In the genomic region with DNA sequence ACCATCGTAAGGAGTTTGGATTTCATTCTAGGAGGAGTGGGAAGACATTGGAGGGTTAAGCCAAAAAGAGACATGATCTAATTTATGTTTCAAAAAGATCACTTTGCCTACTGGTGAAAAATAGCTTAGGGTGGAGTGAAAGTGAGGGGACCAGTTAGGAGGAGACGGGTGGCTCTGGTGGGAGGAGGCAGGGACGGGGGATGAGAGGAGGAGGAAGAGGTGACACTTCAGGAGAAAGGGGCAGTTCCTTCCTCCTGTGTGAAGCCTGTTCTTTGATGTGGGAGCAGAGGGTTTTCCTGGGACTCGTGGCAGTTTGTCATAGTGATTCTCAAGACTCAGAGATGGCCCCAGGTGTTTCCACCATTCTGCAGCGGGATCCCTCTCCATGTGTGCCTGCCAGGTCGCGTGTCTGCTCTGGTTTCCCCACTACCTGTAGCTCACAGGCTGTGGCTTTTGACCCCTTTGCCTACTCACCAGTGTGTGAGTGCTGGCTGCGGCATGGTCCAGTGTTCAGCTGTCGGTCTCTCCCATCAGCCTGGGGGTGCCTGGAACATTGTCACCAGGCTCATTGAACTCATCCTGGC, we compare ENCODE assay signal across 24 cellular contexts.
A peak's percentile ranks its signal among the peaks of the same experiment; 100 is the strongest.
DNase-seq lines count a peak whose midpoint lies in the region; ATAC-seq and TF ChIP-seq lines count a peak whose summit lies in the region.
"Had no signal": no experiment of that assay in that cellular context is flagged by ENCODE, and none has a peak within 500 bp of the region (broad histone marks: within the 10 kb centered on the region; RNA-seq: fewer than 3 reads in every experiment).

No MANE protein-coding gene starts in this region.

- peaks cover 18% of the 10 kb centered on the region for H3K27me3 Mint-ChIP-seq in T-helper 1 cell treated with Interleukin-12 subunit alpha and Interleukin-12 subunit beta and Interleukin-4 antibody, amounts not matched to agents 30 μg/mL and 1 μg/mL, for 36 hours (ENCODE audit: low read depth)
- peaks cover 32% of the 10 kb centered on the region for H3K27me3 Mint-ChIP-seq in activated T-helper 17 cell treated with anti-CD3 and anti-CD28 coated beads, Interleukin-2, amount 50 U/mL, for 72 hours
- peaks cover 11% of the 10 kb centered on the region for H3K27me3 Mint-ChIP-seq in activated CD4-positive, alpha-beta memory T cell treated with anti-CD3 and anti-CD28 coated beads for 36 hours
- H3K27me3 Mint-ChIP-seq in Calu3 (ENCODE audit: unreplicated experiment): peaks cover 81% of the 10 kb centered on the region

- POLR2A ChIA-PET in HEK293 (lab: Yijun Ruan, JAX): no interaction called here
- POLR2A ChIA-PET in activated CD4-positive, alpha-beta memory T cell treated with anti-CD3 and anti-CD28 coated beads for 36 hours (lab: Charles Lee): no interaction called here

- H3K79me1 ChIP-seq in neuronal stem cell (ENCODE audit: low read depth, low read length): no peaks in the 10 kb centered on the region

- TF ChIP-seq CTCF in HEK293 (tag by site-specific recombination; IDR thresholded peaks at IDR 0.05): no peak
- TF ChIP-seq CTCF in stomach (IDR thresholded peaks at IDR 0.05): no peak
- no peak for TF ChIP-seq CTCF in Calu3 (IDR thresholded peaks at IDR 0.05; ENCODE audit: unreplicated experiment)

- no peak overlapping the region for H3K14ac ChIP-seq in neuronal stem cell (ENCODE audit: low read length)

- H3K27ac ChIP-seq in HEK293 (ENCODE audit: extremely low read depth, low read depth, low read length) (no peak overlapping the region), neuronal stem cell (replicated peaks; ENCODE audit: low read length) (no peak overlapping the region), stomach (no peak overlapping the region)
- H3K27ac ChIP-seq: 22Rv1, PC-9 had no signal

- H3K27me3 ChIP-seq in neuronal stem cell (ENCODE audit: control insufficient read depth in 3 of 3, insufficient read depth in 3 of 3, low read depth in 1 of 3, low read length in 3 of 3) (peaks cover 0 to 3% (median 0%) of the 10 kb centered on the region in 3 experiments), stomach (no peaks in the 10 kb centered on the region)

- H2BK12ac ChIP-seq in neuronal stem cell (ENCODE audit: low read length): no peak overlapping the region

- peak overlapping the region; percentile 12 for H2AK5ac ChIP-seq in neuronal stem cell (ENCODE audit: low read depth, low read length)

- H2AFZ ChIP-seq in neuronal stem cell (ENCODE audit: low read length): no peak overlapping the region
- H2AFZ ChIP-seq: PC-9 had no signal

- no peak overlapping the region for H3K27ac Mint-ChIP-seq in T-helper 1 cell treated with Interleukin-12 subunit alpha and Interleukin-12 subunit beta and Interleukin-4 antibody, amounts not matched to agents 30 μg/mL and 1 μg/mL, for 36 hours
- H3K27ac Mint-ChIP-seq in activated T-helper 17 cell treated with anti-CD3 and anti-CD28 coated beads, Interleukin-2, amount 50 U/mL, for 72 hours: peak overlapping the region; percentile 27
- H3K27ac Mint-ChIP-seq in activated CD4-positive, alpha-beta memory T cell treated with anti-CD3 and anti-CD28 coated beads for 36 hours: no peak overlapping the region
- no peak overlapping the region for H3K27ac Mint-ChIP-seq in Calu3 (ENCODE audit: unreplicated experiment)
- H3K27ac Mint-ChIP-seq: CD8-positive, alpha-beta T cell had no signal

- no peak for TF ChIP-seq EP300 in stomach (IDR thresholded peaks at IDR 0.05)

- H3K4me1 ChIP-seq in HEK293 (ENCODE audit: control insufficient read depth, insufficient read depth, low read length) (no peaks in the 10 kb centered on the region), neuronal stem cell (ENCODE audit: control insufficient read depth in 2 of 2, insufficient read depth in 1 of 2, low read depth in 1 of 2, low read length in 2 of 2) (no peaks in the 10 kb centered on the region), stomach (no peaks in the 10 kb centered on the region)

- no peak for DNase-seq in T-helper 1 cell
- DNase-seq in neuronal stem cell (ENCODE audit: low spot score): no peak
- DNase-seq in activated CD4-positive, alpha-beta memory T cell treated with anti-CD3 and anti-CD28 coated beads for 36 hours: no peak
- DNase-seq in stomach: no peak
- no peak for DNase-seq in Calu3
- DNase-seq: ACHN; C1 segment of cervical spinal cord; CD8-positive, alpha-beta T cell; DMS153; GDM1; KBM-7; NCI-H1092 treated with DMSO at 0.1 percent for 48 hours; NCI-H1436 treated with DMSO at 0.1 percent for 48 hours; NCI-H1930; NCI-H2227 treated with DMSO at 0.1 percent for 48 hours; NCI-H510A; PC-9; RPMI8226; SHP77 had no signal

- peak overlapping the region; percentile 27 for H3K4me3 Mint-ChIP-seq in T-helper 1 cell treated with Interleukin-12 subunit alpha and Interleukin-12 subunit beta and Interleukin-4 antibody, amounts not matched to agents 30 μg/mL and 1 μg/mL, for 36 hours
- no peak overlapping the region for H3K4me3 Mint-ChIP-seq in activated T-helper 17 cell treated with anti-CD3 and anti-CD28 coated beads, Interleukin-2, amount 50 U/mL, for 72 hours
- H3K4me3 Mint-ChIP-seq in activated CD4-positive, alpha-beta memory T cell treated with anti-CD3 and anti-CD28 coated beads for 36 hours: no peak overlapping the region
- no peak overlapping the region for H3K4me3 Mint-ChIP-seq in Calu3 (ENCODE audit: low read depth, unreplicated experiment)
- H3K4me3 Mint-ChIP-seq: CD8-positive, alpha-beta T cell had no signal

- no peaks in the 10 kb centered on the region for H3K36me3 ChIP-seq in HEK293 (ENCODE audit: control insufficient read depth in 2 of 2, insufficient read depth in 1 of 2, low read length in 2 of 2)
- H3K36me3 ChIP-seq in neuronal stem cell (replicated peaks in 1 of 2; ENCODE audit: control insufficient read depth in 2 of 2, insufficient read depth in 2 of 2, low read length in 2 of 2): no peaks in the 10 kb centered on the region
- no peaks in the 10 kb centered on the region for H3K36me3 ChIP-seq in stomach

- no peak overlapping the region for H4K91ac ChIP-seq in neuronal stem cell (ENCODE audit: low read depth, low read length, poor library complexity)

- no peak overlapping the region for H2BK5ac ChIP-seq in neuronal stem cell (ENCODE audit: low read length)

- H3K36me3 Mint-ChIP-seq in T-helper 1 cell treated with Interleukin-12 subunit alpha and Interleukin-12 subunit beta and Interleukin-4 antibody, amounts not matched to agents 30 μg/mL and 1 μg/mL, for 36 hours (ENCODE audit: low read depth): no peaks in the 10 kb centered on the region
- no peaks in the 10 kb centered on the region for H3K36me3 Mint-ChIP-seq in activated T-helper 17 cell treated with anti-CD3 and anti-CD28 coated beads, Interleukin-2, amount 50 U/mL, for 72 hours (ENCODE audit: low read depth)
- H3K36me3 Mint-ChIP-seq in activated CD4-positive, alpha-beta memory T cell treated with anti-CD3 and anti-CD28 coated beads for 36 hours: no peaks in the 10 kb centered on the region
- H3K36me3 Mint-ChIP-seq in Calu3 (ENCODE audit: insufficient read depth, unreplicated experiment): no peaks in the 10 kb centered on the region
- H3K36me3 Mint-ChIP-seq: CD8-positive, alpha-beta T cell had no signal

- H3K4me2 ChIP-seq in neuronal stem cell (ENCODE audit: insufficient read depth, low read length, poor library complexity, severe bottlenecking): no peak overlapping the region
- H3K4me2 ChIP-seq: PC-9 had no signal

- H3K4ac ChIP-seq in neuronal stem cell (ENCODE audit: low read length): no peak overlapping the region

- no peak for TF ChIP-seq POLR2A in stomach (IDR thresholded peaks at IDR 0.05)

- no peak overlapping the region for H3K23ac ChIP-seq in neuronal stem cell (ENCODE audit: low read depth, low read length, poor library complexity)

- CTCF ChIA-PET in HEK293 (lab: Yijun Ruan, JAX): interaction anchor here (0.8 to 1.5 kb wide), 2 partner anchors 15 to 17 kb away, joined by 3 to 5 read pairs; no protein-coding TSS in a partner anchor
- CTCF ChIA-PET in activated CD4-positive, alpha-beta memory T cell treated with anti-CD3 and anti-CD28 coated beads for 36 hours (lab: Charles Lee): no interaction called here
- CTCF ChIA-PET in Calu3 (lab: Charles Lee): no interaction called here

- peaks cover 14% of the 10 kb centered on the region for H3K4me1 Mint-ChIP-seq in T-helper 1 cell treated with Interleukin-12 subunit alpha and Interleukin-12 subunit beta and Interleukin-4 antibody, amounts not matched to agents 30 μg/mL and 1 μg/mL, for 36 hours (ENCODE audit: low read depth)
- H3K4me1 Mint-ChIP-seq in activated T-helper 17 cell treated with anti-CD3 and anti-CD28 coated beads, Interleukin-2, amount 50 U/mL, for 72 hours: no peaks in the 10 kb centered on the region
- H3K4me1 Mint-ChIP-seq in activated CD4-positive, alpha-beta memory T cell treated with anti-CD3 and anti-CD28 coated beads for 36 hours (ENCODE audit: low read depth): no peaks in the 10 kb centered on the region
- no peaks in the 10 kb centered on the region for H3K4me1 Mint-ChIP-seq in Calu3 (ENCODE audit: low read depth, unreplicated experiment)

- H3K9ac ChIP-seq in neuronal stem cell (ENCODE audit: low read depth, low read length, poor library complexity): no peak overlapping the region

- intact Hi-C loops in activated CD4-positive, alpha-beta memory T cell treated with anti-CD3 and anti-CD28 coated beads for 36 hours (cut with micrococcal nuclease): no loop called here
- intact Hi-C loops in stomach (cut with DNase I; ENCODE audit: low total_unique reads): no loop called here
- intact Hi-C loops in Calu3 (cut with micrococcal nuclease; ENCODE audit: unreplicated experiment): no loop called here

- no CpG with 5 or more reads among the region's 9 CpGs for WGBS in neuronal stem cell (ENCODE audit: extremely low coverage in 2 of 2, insufficient read length in 2 of 2, insufficient replicate concordance in 1 of 2), 2 donors
- WGBS in stomach, 5 donors: 75 to 81% (median 78%) methylated on average over 7 to 9 of the region's 9 CpGs

- no peak overlapping the region for H2BK15ac ChIP-seq in neuronal stem cell (ENCODE audit: low read length)

- no peak overlapping the region for H3K18ac ChIP-seq in neuronal stem cell (ENCODE audit: low read length)

- peak overlapping the region; percentile 45 for H4K8ac ChIP-seq in neuronal stem cell (ENCODE audit: low read depth, low read length)

- no peak overlapping the region for H3K4me3 ChIP-seq in HEK293 (ENCODE audit: low read depth, low read length)
- H3K4me3 ChIP-seq in neuronal stem cell (ENCODE audit: low read length in 2 of 2): no peak overlapping the region
- no peak overlapping the region for H3K4me3 ChIP-seq in stomach
- H3K4me3 ChIP-seq: PC-9 had no signal

- H3K9me3 Mint-ChIP-seq in T-helper 1 cell treated with Interleukin-12 subunit alpha and Interleukin-12 subunit beta and Interleukin-4 antibody, amounts not matched to agents 30 μg/mL and 1 μg/mL, for 36 hours: no peaks in the 10 kb centered on the region
- H3K9me3 Mint-ChIP-seq in activated T-helper 17 cell treated with anti-CD3 and anti-CD28 coated beads, Interleukin-2, amount 50 U/mL, for 72 hours: no peaks in the 10 kb centered on the region
- no peaks in the 10 kb centered on the region for H3K9me3 Mint-ChIP-seq in activated CD4-positive, alpha-beta memory T cell treated with anti-CD3 and anti-CD28 coated beads for 36 hours
- H3K9me3 Mint-ChIP-seq in Calu3 (ENCODE audit: low read depth, unreplicated experiment): no peaks in the 10 kb centered on the region
- H3K9me3 Mint-ChIP-seq: CD8-positive, alpha-beta T cell had no signal

- ATAC-seq in activated T-helper 17 cell treated with anti-CD3 and anti-CD28 coated beads, Interleukin-2, amount 50 U/mL, for 72 hours (replicated peaks): no peak
- ATAC-seq: CD8-positive, alpha-beta T cell; HepG2 had no signal

- no peak overlapping the region for H2BK120ac ChIP-seq in neuronal stem cell (ENCODE audit: low read depth, low read length)

- H3K9me3 ChIP-seq in HEK293 (ENCODE audit: control insufficient read depth, insufficient read depth, low read depth, low read length) (no peaks in the 10 kb centered on the region), neuronal stem cell (replicated peaks in 1 of 2; ENCODE audit: control insufficient read depth in 2 of 2, insufficient read depth in 1 of 2, low read depth in 1 of 2, low read length in 2 of 2) (no peaks in the 10 kb centered on the region), stomach (no peaks in the 10 kb centered on the region)

- BruUV-seq in Calu3 (replicated peaks; lab: Mats Ljungman, UMichigan): no TSS peak
